In genomic region chr2:241508510-241509407, GRCh38 we compare ENCODE assay signal across 1 cellular context.
A peak's percentile ranks its signal among the peaks of the same experiment; 100 is the strongest.
TF ChIP-seq lines count a peak whose summit lies in the region.

Gene STK25, minus strand, starts transcription at chr2:241508584. Its CDS starts 549 bp downstream, at chr2:241508035.

TF ChIP-seq in K562, 482 proteins besides CTCF, POLR2A, EP300 and RAD21 (continued from another document):
- TF ChIP-seq ARID4B (CRISPR knock-in tag; IDR thresholded peaks at IDR 0.05) (peak; percentile 67; the same call in 1 of the 2 replicates), ZBTB34 (CRISPR knock-in tag; IDR thresholded peaks at IDR 0.05) (no peak), DMBX1 (CRISPR knock-in tag; IDR thresholded peaks at IDR 0.05; ENCODE audit: borderline replicate concordance) (peak; percentile 54; the same call in 1 of the 2 replicates), POLR3A (IDR thresholded peaks at IDR 0.05; ENCODE audit: borderline replicate concordance, extremely low read depth, insufficient read depth, insufficient read length) (no peak), ZNF398 (CRISPR knock-in tag; IDR thresholded peaks at IDR 0.05) (no peak), OTX1 (CRISPR knock-in tag; IDR thresholded peaks at IDR 0.05) (no peak), POLR3G (IDR thresholded peaks at IDR 0.05; ENCODE audit: extremely low read depth, insufficient read length, insufficient replicate concordance) (no peak), XRCC4 (IDR thresholded peaks at IDR 0.05; ENCODE audit: extremely low read depth, insufficient read depth, insufficient read length) (no peak), ESRRB (CRISPR knock-in tag; IDR thresholded peaks at IDR 0.05; ENCODE audit: borderline replicate concordance) (no peak), ZNF311 (CRISPR knock-in tag; IDR thresholded peaks at IDR 0.05) (no peak), E2F8 (IDR thresholded peaks at IDR 0.05; ENCODE audit: low read depth, partially characterized antibody) (no peak), SMAD3 (CRISPR knock-in tag; conservative IDR thresholded peaks at IDR 0.05) (no peak), PREB (CRISPR knock-in tag; IDR thresholded peaks at IDR 0.05) (no peak), USF1 (CRISPR knock-in tag; IDR thresholded peaks at IDR 0.05) (peak; percentile 95), CREB1 (IDR thresholded peaks at IDR 0.05) (peak; percentile 70), CREB1 (CRISPR knock-in tag; IDR thresholded peaks at IDR 0.05) (peak; percentile 85), POLR2AphosphoS2 (IDR thresholded peaks at IDR 0.05; ENCODE audit: low read length) (no peak), POU5F1 (IDR thresholded peaks at IDR 0.05; ENCODE audit: borderline replicate concordance, low read depth, low read length, partially characterized antibody) (peak; percentile 59), NFYB (IDR thresholded peaks at IDR 0.05; ENCODE audit: extremely low read depth, insufficient read length) (no peak), L3MBTL2 (IDR thresholded peaks at IDR 0.05) (peak; percentile 100), CCNT2 (IDR thresholded peaks at IDR 0.05; ENCODE audit: borderline replicate concordance, extremely low read depth, insufficient read length, low read depth, low read length) (no peak), CBX8 (IDR thresholded peaks at IDR 0.05; ENCODE audit: borderline replicate concordance, extremely low read depth, low read depth, low read length, poor library complexity, severe bottlenecking) (no peak), MCM5 (IDR thresholded peaks at IDR 0.05; ENCODE audit: low read depth) (no peak), GABPB1 (CRISPR knock-in tag; IDR thresholded peaks at IDR 0.05) (peak; percentile 86), ZNF668 (CRISPR knock-in tag; IDR thresholded peaks at IDR 0.05) (no peak), SAFB (IDR thresholded peaks at IDR 0.05; ENCODE audit: borderline replicate concordance, low read depth, low read length) (no peak), ZNF766 (CRISPR knock-in tag; conservative IDR thresholded peaks at IDR 0.05) (peak; percentile 93), TAF9B (IDR thresholded peaks at IDR 0.05; ENCODE audit: partially characterized antibody) (no peak), ELK1 (CRISPR knock-in tag; IDR thresholded peaks at IDR 0.05) (0 out of 2 replicates have a peak, but pooled peaks have one; percentile 35), C11orf30 (IDR thresholded peaks at IDR 0.05; ENCODE audit: low read depth) (no peak; the same call in 1 of the 2 replicates), TFE3 (CRISPR knock-in tag; IDR thresholded peaks at IDR 0.05) (no peak), DPF2 (IDR thresholded peaks at IDR 0.05) (no peak), ZKSCAN3 (CRISPR knock-in tag; IDR thresholded peaks at IDR 0.05) (no peak), COPS2 (conservative IDR thresholded peaks at IDR 0.05) (no peak)
